ENCODE assay signal across 15 cellular contexts in the genomic region with DNA sequence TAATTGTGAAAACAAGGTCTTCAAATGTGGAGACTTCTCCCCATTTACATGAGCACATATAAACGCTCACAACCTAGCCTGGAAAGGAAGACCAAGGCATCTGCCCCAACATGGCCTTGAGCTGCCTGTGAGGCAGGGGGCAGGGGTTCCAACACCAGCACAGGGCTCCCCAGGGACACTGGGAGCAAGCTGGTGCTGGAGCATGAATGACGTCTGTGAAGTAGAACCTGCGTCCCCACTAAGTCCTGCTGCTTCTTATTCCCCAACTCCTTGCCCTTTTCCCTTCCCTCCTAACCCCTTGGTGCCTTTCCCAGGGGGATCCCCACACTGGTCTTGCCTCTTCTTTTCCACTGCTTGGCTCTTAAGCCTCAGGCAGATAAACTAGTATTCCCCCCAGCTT.
"Had no signal": no experiment of that assay in that cellular context is flagged by ENCODE, and none has a peak within 500 bp of the region (broad histone marks: within the 10 kb centered on the region; RNA-seq: fewer than 3 reads in every experiment).

No MANE protein-coding gene starts in this region.

- H3K27me3 ChIP-seq: pancreas, SJSA1, stomach had no signal

- H3K9me3 Mint-ChIP-seq: activated CD4-positive, alpha-beta T cell treated with anti-CD3 and anti-CD28 coated beads, Interleukin-2, amount 10 ng/mL, durations not matched to agents 7 days and 5 days; immature natural killer cell; WTC11 had no signal

- H3K4me1 Mint-ChIP-seq: immature natural killer cell had no signal

- ATAC-seq: esophagus mucosa had no signal

- DNase-seq: activated CD4-positive, alpha-beta T cell treated with anti-CD3 and anti-CD28 coated beads, Interleukin-2, amount 10 ng/mL, durations not matched to agents 7 days and 5 days; activated gamma-delta T cell; activated T-cell treated with anti-CD3 and anti-CD28 coated beads, Interleukin-2, amount 50 U/mL, for 1 hour; dermis blood vessel endothelial cell; immature natural killer cell; left colon; mucosa of descending colon; pancreas; stimulated activated CD4-positive, alpha-beta T cell treated with anti-CD3 and anti-CD28 coated beads, Interleukin-15, amount 100 ng/mL, for 24 hours; stimulated activated CD4-positive, alpha-beta T cell treated with anti-CD3 and anti-CD28 coated beads, Interleukin-4, amount 100 ng/mL, for 24 hours; stomach; SW 1271 had no signal

- H3K4me3 ChIP-seq: mucosa of descending colon, pancreas, SJSA1, stomach had no signal

- H3K27ac Mint-ChIP-seq: activated CD4-positive, alpha-beta T cell treated with anti-CD3 and anti-CD28 coated beads, Interleukin-2, amount 10 ng/mL, durations not matched to agents 7 days and 5 days had no signal

- H3K4me1 ChIP-seq: pancreas, SJSA1 had no signal

- H3K9me3 ChIP-seq: mucosa of descending colon, pancreas, SJSA1, stomach had no signal

- H3K4me3 Mint-ChIP-seq: activated CD4-positive, alpha-beta T cell treated with anti-CD3 and anti-CD28 coated beads, Interleukin-2, amount 10 ng/mL, durations not matched to agents 7 days and 5 days; immature natural killer cell; WTC11 had no signal

- H3K27me3 Mint-ChIP-seq: activated CD4-positive, alpha-beta T cell treated with anti-CD3 and anti-CD28 coated beads, Interleukin-2, amount 10 ng/mL, durations not matched to agents 7 days and 5 days had no signal

- H3K27ac ChIP-seq: pancreas, SJSA1, stomach had no signal
